Comparison of ENCODE assay signal across 17 cellular contexts in genomic region chr10:36499696-36500095, GRCh38.
"Had no signal": no experiment of that assay in that cellular context is flagged by ENCODE, and none has a peak within 500 bp of the region (broad histone marks: within the 10 kb centered on the region; RNA-seq: fewer than 3 reads in every experiment).

No MANE protein-coding gene starts in this region.

- H3K27me3 ChIP-seq: brain microvascular endothelial cell, dorsolateral prefrontal cortex, esophagus muscularis mucosa, heart right ventricle, testis had no signal

- H3K27ac ChIP-seq: brain microvascular endothelial cell, dorsolateral prefrontal cortex, esophagus muscularis mucosa, heart right ventricle, parathyroid adenoma, testis had no signal

- FAIRE-seq: frontal cortex had no signal

- H3K9me3 ChIP-seq: esophagus muscularis mucosa, heart right ventricle, testis had no signal

- H3K9ac ChIP-seq: parathyroid adenoma had no signal

- DNase-seq: activated CD4-positive, alpha-beta T cell treated with anti-CD3 and anti-CD28 coated beads, Interleukin-2, amount 50 U/mL, for 48 hours; activated CD4-positive, CD25-positive, alpha-beta regulatory T cell treated with anti-CD3 and anti-CD28 coated beads, Interleukin-2, amount 50 U/mL, for 72 hours; activated effector memory CD4-positive, alpha-beta T cell treated with anti-CD3 and anti-CD28 coated beads, Interleukin-2, amount 50 U/mL, for 16 hours; activated T-cell treated with anti-CD3 and anti-CD28 coated beads, Interleukin-2, amount 50 U/mL, for 4 hours; amygdala; brain microvascular endothelial cell; dorsolateral prefrontal cortex; heart right ventricle; islet precursor cell; left ventricle myocardium superior; retina; stimulated activated CD4-positive, alpha-beta T cell treated with anti-CD3 and anti-CD28 coated beads, Interleukin-15, amount 100 ng/mL, for 24 hours; stimulated activated CD4-positive, alpha-beta T cell treated with anti-CD3 and anti-CD28 coated beads, Interleukin-4, amount 100 ng/mL, for 24 hours; testis had no signal

- H2AFZ ChIP-seq: parathyroid adenoma had no signal

- H3K79me2 ChIP-seq: parathyroid adenoma had no signal

- H3K4me1 ChIP-seq: parathyroid adenoma, testis had no signal

- H3K4me3 ChIP-seq: dorsolateral prefrontal cortex, esophagus muscularis mucosa, heart right ventricle, testis had no signal

- H3K36me3 ChIP-seq: brain microvascular endothelial cell, esophagus muscularis mucosa, heart right ventricle had no signal

- ATAC-seq: activated T-cell treated with anti-CD3 and anti-CD28 coated beads, Interleukin-2, amount 50 U/mL, for 4 hours; heart right ventricle; left ventricle myocardium superior had no signal
